Comparison of ENCODE assay signal across 17 cellular contexts in genomic region chr5:107104040-107104773, GRCh38.
DNase-seq lines count a peak whose midpoint lies in the region; ATAC-seq, FAIRE-seq and TF ChIP-seq lines count a peak whose summit lies in the region.
"Had no signal": no experiment of that assay in that cellular context is flagged by ENCODE, and none has a peak within 500 bp of the region (broad histone marks: within the 10 kb centered on the region; RNA-seq: fewer than 3 reads in every experiment).

No MANE protein-coding gene starts in this region.

- WGBS in adrenal gland, 4 donors, result 89 to 94% (median 91%) methylated on average over 6 of the region's 6 CpGs

- no peak overlapping the region for H3K9ac ChIP-seq in kidney (ENCODE audit: low read length in 2 of 2)

- DNase-seq in left ventricle myocardium superior (peak; percentile 13), Right ventricle myocardium superior (no peak), kidney (peak; percentile 38), mucosa of gallbladder (ENCODE audit: low spot score) (no peak), adrenal gland (no peak), COLO829 (ENCODE audit: low spot score) (no peak), Ammon's horn (ENCODE audit: low spot score) (no peak)
- DNase-seq: activated naive CD4-positive, alpha-beta T cell; activated T-cell treated with anti-CD3 and anti-CD28 coated beads for 4 hours; aorta; C1 segment of cervical spinal cord; HFFc6; MM.1S; NCI-H1694 had no signal

- no peaks in the 10 kb centered on the region for H3K9me3 ChIP-seq in kidney (ENCODE audit: control insufficient read depth in 1 of 2, low read length in 2 of 2)
- H3K9me3 ChIP-seq in adrenal gland (replicated peaks in 1 of 3), result no peaks in the 10 kb centered on the region
- H3K9me3 ChIP-seq: thoracic aorta had no signal

- no peaks in the 10 kb centered on the region for H3K27me3 ChIP-seq in adrenal gland

- H3K36me3 ChIP-seq in kidney (ENCODE audit: control insufficient read depth in 1 of 2, insufficient read depth in 2 of 2, low read length in 2 of 2) (no peaks in the 10 kb centered on the region), adrenal gland (replicated peaks in 1 of 2) (no peaks in the 10 kb centered on the region)
- H3K36me3 ChIP-seq: thoracic aorta had no signal

- TF ChIP-seq CTCF in kidney (IDR thresholded peaks at IDR 0.05; ENCODE audit: borderline replicate concordance, extremely low read depth, insufficient read depth) (no peak), adrenal gland (IDR thresholded peaks at IDR 0.05) (no peak)

- H3K4me1 ChIP-seq in kidney (ENCODE audit: control insufficient read depth in 1 of 2, insufficient read depth in 1 of 2, low read depth in 1 of 2, low read length in 2 of 2) (no peaks in the 10 kb centered on the region), adrenal gland (replicated peaks in 1 of 2) (no peaks in the 10 kb centered on the region)

- ATAC-seq in left ventricle myocardium superior (no peak), Right ventricle myocardium superior (ENCODE audit: poor library complexity) (no peak), HG03159 (IDR thresholded peaks at IDR 0.05; ENCODE audit: unreplicated experiment) (peak; percentile 2)
- ATAC-seq: natural killer cell treated with Interleukin-12 subunit alpha and Interleukin-12 subunit beta and Interleukin-15 and Interleukin-18, amount 100 ng/mL, for 72 hours had no signal

- H3K4me3 ChIP-seq in kidney (ENCODE audit: low read length in 2 of 2) (peak overlapping the region in 1 of 2 donors; percentile 14), adrenal gland (no peak overlapping the region)
- H3K4me3 ChIP-seq: thoracic aorta had no signal

- H3K27ac ChIP-seq in kidney (ENCODE audit: low read depth in 2 of 2, low read length in 2 of 2) (no peak overlapping the region), adrenal gland (no peak overlapping the region)
- H3K27ac ChIP-seq: thoracic aorta had no signal

- no peak for FAIRE-seq in kidney (lab: Jason Lieb, UNC)

- no peak for TF ChIP-seq POLR2A in adrenal gland (IDR thresholded peaks at IDR 0.05)

- intact Hi-C loops in left ventricle myocardium superior (cut with micrococcal nuclease) (loop anchor here (5.0 kb wide), 1 partner anchor 568 kb away; the partner anchor contains the start of gene EFNA5), Right ventricle myocardium superior (cut with DNase I) (loop anchor here (5.0 kb wide), 1 partner anchor 568 kb away; the partner anchor contains the start of gene EFNA5), kidney (cut with DNase I) (no loop called here), adrenal gland (cut with DNase I) (no loop called here)

Comparison
In these comparisons a context has a peak if more than half of its experiments do, and no peak if none do; other contexts are left out.
1. DNase-seq: peak in left ventricle myocardium superior (single experiment) and kidney (single experiment); none in Right ventricle myocardium superior (single experiment), mucosa of gallbladder (single experiment), adrenal gland (0 of 7), COLO829 (single experiment) and Ammon's horn (single experiment).
2. intact Hi-C loops: an anchor here in left ventricle myocardium superior (5.0 kb wide) and Right ventricle myocardium superior (5.0 kb wide); none called in kidney and adrenal gland.